In the genomic region with DNA sequence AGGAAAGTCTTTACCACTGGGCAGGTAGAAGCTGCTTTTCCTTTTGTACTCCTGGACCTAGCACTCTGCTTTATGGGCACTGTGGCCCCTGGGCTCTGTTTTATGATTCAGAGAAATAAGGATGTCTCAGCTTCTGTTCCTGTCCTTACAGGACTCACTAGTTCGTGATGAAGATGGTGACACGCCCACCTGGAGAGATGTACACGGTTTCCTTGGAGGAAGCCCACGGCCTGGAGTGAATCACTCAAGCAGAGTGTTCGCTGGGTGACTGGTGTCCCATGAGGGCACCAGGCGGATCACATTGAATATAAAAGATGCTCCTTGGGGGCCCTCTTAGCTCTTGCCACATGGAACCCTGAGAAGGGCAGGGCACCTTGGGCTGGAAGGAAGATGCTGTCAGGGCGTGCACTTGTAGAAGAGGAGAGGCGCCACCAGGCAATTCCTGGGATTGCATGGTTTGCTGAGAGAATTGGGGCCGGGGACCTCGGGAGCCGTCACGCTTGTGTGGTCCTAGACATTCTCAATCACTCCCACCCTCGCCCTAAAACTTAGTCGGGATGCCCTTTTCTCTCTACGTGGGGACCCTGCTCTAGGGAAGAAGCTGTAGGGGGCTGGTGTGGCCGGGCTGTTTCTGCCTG, we compare ENCODE assay signal across 1 cellular context.
TF ChIP-seq lines count a peak whose summit lies in the region.

No MANE protein-coding gene starts in this region.

TF ChIP-seq in WTC11, 78 proteins besides CTCF, POLR2A, EP300 and RAD21 (continued from another document):
- TF ChIP-seq NFATC4 (CRISPR knock-in tag; IDR thresholded peaks at IDR 0.05) (no peak), ATF1 (CRISPR knock-in tag; IDR thresholded peaks at IDR 0.05) (no peak)
